Comparison of ENCODE assay signal across 16 cellular contexts in genomic region chr1:54415986-54416385, GRCh38. TPM values are rescaled to one million over a fixed set of nuclear protein-coding genes. Genes with fewer than 3 reads are reported as not detected.
DNase-seq lines count a peak whose midpoint lies in the region; ATAC-seq and TF ChIP-seq lines count a peak whose summit lies in the region.
"Had no signal": no experiment of that assay in that cellular context is flagged by ENCODE, and none has a peak within 500 bp of the region (broad histone marks: within the 10 kb centered on the region; RNA-seq: fewer than 3 reads in every experiment).

No MANE protein-coding gene starts in this region.

- no peak overlapping the region for H2BK120ac ChIP-seq in mesenchymal stem cell (ENCODE audit: low read depth, low read length)

- H3K27ac ChIP-seq in HEK293 (ENCODE audit: extremely low read depth, low read depth, low read length) (no peak overlapping the region), caudate nucleus (ENCODE audit: low read depth, low read length) (peak overlapping the region; percentile 70), mesenchymal stem cell (ENCODE audit: low read length, poor library complexity, severe bottlenecking) (no peak overlapping the region), uterus (no peak overlapping the region)
- H3K27ac ChIP-seq: 22Rv1, BLaER1, GM23248 had no signal

- no peak for ATAC-seq in HG03521 (IDR thresholded peaks at IDR 0.05; ENCODE audit: unreplicated experiment)
- ATAC-seq: GM12878, HepG2 had no signal

- POLR2A ChIA-PET in HEK293 (lab: Yijun Ruan, JAX), result no interaction called here

- H2BK12ac ChIP-seq in mesenchymal stem cell (ENCODE audit: low read length in 2 of 2), result no peak overlapping the region

- TF ChIP-seq CTCF in HEK293 (tag by site-specific recombination; IDR thresholded peaks at IDR 0.05) (no peak), uterus (IDR thresholded peaks at IDR 0.05) (no peak)

- no peak overlapping the region for H4K8ac ChIP-seq in mesenchymal stem cell (ENCODE audit: low read length)

- no peaks in the 10 kb centered on the region for H3K4me1 ChIP-seq in HEK293 (ENCODE audit: control insufficient read depth, insufficient read depth, low read length)
- no peaks in the 10 kb centered on the region for H3K4me1 ChIP-seq in mesenchymal stem cell (ENCODE audit: control insufficient read depth, insufficient read depth, low read depth, low read length)
- no peaks in the 10 kb centered on the region for H3K4me1 ChIP-seq in uterus
- H3K4me1 ChIP-seq: Caco-2 had no signal

- H4K91ac ChIP-seq in mesenchymal stem cell (ENCODE audit: low read length), result no peak overlapping the region

- H2AK5ac ChIP-seq in mesenchymal stem cell (ENCODE audit: low read length, severe bottlenecking), result no peak overlapping the region

- H3K9ac ChIP-seq in mesenchymal stem cell (ENCODE audit: low read length), result no peak overlapping the region
- H3K9ac ChIP-seq: BLaER1, GM23248 had no signal

- peak overlapping the region; percentile 53 for H2BK15ac ChIP-seq in mesenchymal stem cell (ENCODE audit: low read depth, poor library complexity, severe bottlenecking)

- H3K36me3 ChIP-seq in HEK293 (ENCODE audit: control insufficient read depth in 2 of 2, insufficient read depth in 1 of 2, low read length in 2 of 2), result no peaks in the 10 kb centered on the region
- H3K36me3 ChIP-seq in mesenchymal stem cell (ENCODE audit: control insufficient read depth in 1 of 2, insufficient read depth in 2 of 2, low read depth in 1 of 2, low read length in 2 of 2), result no peaks in the 10 kb centered on the region
- no peaks in the 10 kb centered on the region for H3K36me3 ChIP-seq in uterus
- H3K36me3 ChIP-seq: BLaER1 had no signal

- H3K4me2 ChIP-seq in mesenchymal stem cell (ENCODE audit: low read length, poor library complexity, severe bottlenecking), result no peak overlapping the region

- no peak overlapping the region for H3K14ac ChIP-seq in mesenchymal stem cell (ENCODE audit: low read length in 2 of 2)

- H3K18ac ChIP-seq in mesenchymal stem cell (ENCODE audit: low read depth in 1 of 2, low read length in 2 of 2), result no peak overlapping the region

- H3K9me3 ChIP-seq in HEK293 (ENCODE audit: control insufficient read depth, insufficient read depth, low read depth, low read length) (no peaks in the 10 kb centered on the region), mesenchymal stem cell (ENCODE audit: control insufficient read depth, low read length) (no peaks in the 10 kb centered on the region), uterus (no peaks in the 10 kb centered on the region)
- H3K9me3 ChIP-seq: BLaER1, Caco-2 had no signal

- 88% methylated on average over 9 of the region's 9 CpGs for WGBS in mesenchymal stem cell

- intact Hi-C loops in uterus (cut with DNase I; ENCODE audit: low total_unique reads), result no loop called here

- no peak for TF ChIP-seq POLR2A in uterus (IDR thresholded peaks at IDR 0.05)

- H2BK5ac ChIP-seq in mesenchymal stem cell (ENCODE audit: low read depth, low read length, poor library complexity, severe bottlenecking), result no peak overlapping the region

- H3K27me3 ChIP-seq in mesenchymal stem cell (ENCODE audit: control insufficient read depth in 1 of 2, insufficient read depth in 1 of 2, low read length in 2 of 2) (peaks cover 12 to 32% of the 10 kb centered on the region in 2 experiments), uterus (no peaks in the 10 kb centered on the region)
- H3K27me3 ChIP-seq: BLaER1 had no signal

- H3K4me3 ChIP-seq in HEK293 (ENCODE audit: low read depth, low read length) (no peak overlapping the region), mesenchymal stem cell (ENCODE audit: insufficient read depth in 1 of 2, low read depth in 1 of 2, low read length in 2 of 2) (no peak overlapping the region), uterus (no peak overlapping the region)
- H3K4me3 ChIP-seq: BLaER1, GM12878, GM23248 had no signal

- DNase-seq in DMS 273 (lab: John Stamatoyannopoulos, UW; ENCODE audit: unreplicated experiment) (peak; percentile 44), DMS 273 treated with DMSO at 0.1 percent for 48 hours (lab: John Stamatoyannopoulos, UW) (no peak), caudate nucleus (lab: John Stamatoyannopoulos, UW) (peak in 46 of 61 donors; percentile 8 to 87 (median 49)), mesenchymal stem cell (no peak), cerebellum (ENCODE audit: low spot score) (no peak), uterus (no peak)
- DNase-seq: Caco-2; CD8-positive, alpha-beta memory T cell; GM23248; H7 had no signal

- no peak overlapping the region for H3K23ac ChIP-seq in mesenchymal stem cell (ENCODE audit: low read length in 2 of 2)

- CTCF ChIA-PET in HEK293 (lab: Yijun Ruan, JAX), result no interaction called here

- no peak overlapping the region for H2AFZ ChIP-seq in mesenchymal stem cell (ENCODE audit: low read depth, low read length)
- H2AFZ ChIP-seq: GM23248 had no signal

- H3K79me1 ChIP-seq in mesenchymal stem cell (replicated peaks; ENCODE audit: low read length, poor library complexity, severe bottlenecking), result no peaks in the 10 kb centered on the region

- no peak overlapping the region for H3K4ac ChIP-seq in mesenchymal stem cell (ENCODE audit: low read depth in 1 of 2, low read length in 2 of 2)

TF ChIP-seq in HEK293, 187 proteins besides CTCF, POLR2A, EP300 and RAD21:
- TF ChIP-seq ZNF221 (tag by site-specific recombination; IDR thresholded peaks at IDR 0.05; ENCODE audit: borderline replicate concordance) (no peak), ZNF19 (tag by site-specific recombination; IDR thresholded peaks at IDR 0.05; ENCODE audit: low read depth) (no peak), ZNF169 (tag by site-specific recombination; IDR thresholded peaks at IDR 0.05) (no peak), ZEB2 (tag by site-specific recombination; IDR thresholded peaks at IDR 0.05) (no peak), ZBTB17 (tag by site-specific recombination; IDR thresholded peaks at IDR 0.05) (0 out of 2 replicates have a peak, but pooled peaks have one; percentile 11), ZNF513 (tag by site-specific recombination; IDR thresholded peaks at IDR 0.05) (no peak)

RNA-seq across cellular contexts. Expression of gene SSBP3, which starts 9.8 kb away (rescaled TPM):
- polyA plus RNA-seq in mesenchymal stem cell (2013, experiment 1 of 2), result 114 TPM
- 112 TPM for polyA plus RNA-seq in mesenchymal stem cell (2013, experiment 2 of 2)
- total RNA-seq in cerebellum, result 36.4 TPM
- total RNA-seq in uterus, result 100 to 1,000 TPM in 1 of 4 donors, 10 to 100 TPM in 3; 19.7 to 125 (median 31.4) TPM

Comparison
In these comparisons a context has a peak if more than half of its experiments do, and no peak if none do; other contexts are left out.
1. DNase-seq: peak in DMS 273 (single experiment) and caudate nucleus (46 of 61); none in DMS 273 treated with DMSO at 0.1 percent for 48 hours (single experiment), mesenchymal stem cell (single experiment), cerebellum (single experiment) and uterus (0 of 2).